1 cellular context compared by ENCODE assay signal in the genomic region with DNA sequence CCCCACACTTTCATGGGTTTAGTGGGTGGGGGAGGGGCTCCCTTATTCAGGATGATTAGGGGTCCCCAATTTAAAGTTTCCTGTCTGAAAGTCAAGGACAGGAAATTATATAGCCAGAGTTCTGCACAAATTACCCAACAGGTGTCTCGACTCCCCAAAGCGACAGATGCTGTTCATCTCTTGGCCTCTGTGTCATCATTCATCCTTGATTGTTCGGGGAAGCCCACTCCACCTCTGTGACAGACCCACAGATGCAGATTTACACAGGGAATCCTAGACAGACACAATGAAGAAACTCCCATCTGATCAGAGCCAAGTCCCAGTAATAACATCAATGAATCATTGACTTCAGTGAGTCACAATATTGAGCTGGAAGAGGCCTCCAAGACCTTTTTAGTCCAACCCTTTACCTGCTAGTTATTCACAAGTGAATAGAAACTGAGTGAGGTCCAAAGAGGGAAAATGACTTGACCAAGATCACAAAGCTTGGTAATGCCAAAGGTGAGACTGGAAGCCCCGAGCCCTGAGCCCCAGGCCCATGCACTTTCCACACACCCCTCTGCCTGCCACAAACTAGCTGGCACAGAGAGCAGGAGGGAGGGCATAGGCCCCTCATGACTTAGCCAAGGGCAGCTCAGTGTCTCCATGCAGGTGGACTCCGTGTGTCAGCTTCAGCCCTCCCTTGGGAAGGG.
TF ChIP-seq lines count a peak whose summit lies in the region.

No MANE protein-coding gene starts in this region.

TF ChIP-seq in SK-N-SH, 30 proteins besides CTCF, POLR2A, EP300 and RAD21 (continued from another document):
- TF ChIP-seq TAF1 (IDR thresholded peaks at IDR 0.05; ENCODE audit: borderline replicate concordance, low read depth, low read length) = no peak
- no peak for TF ChIP-seq FOXM1 (IDR thresholded peaks at IDR 0.05; ENCODE audit: low read depth)
- TF ChIP-seq JUND (IDR thresholded peaks at IDR 0.05) = no peak; the same call in 1 of the 2 replicates
- TF ChIP-seq, protein P1, sequence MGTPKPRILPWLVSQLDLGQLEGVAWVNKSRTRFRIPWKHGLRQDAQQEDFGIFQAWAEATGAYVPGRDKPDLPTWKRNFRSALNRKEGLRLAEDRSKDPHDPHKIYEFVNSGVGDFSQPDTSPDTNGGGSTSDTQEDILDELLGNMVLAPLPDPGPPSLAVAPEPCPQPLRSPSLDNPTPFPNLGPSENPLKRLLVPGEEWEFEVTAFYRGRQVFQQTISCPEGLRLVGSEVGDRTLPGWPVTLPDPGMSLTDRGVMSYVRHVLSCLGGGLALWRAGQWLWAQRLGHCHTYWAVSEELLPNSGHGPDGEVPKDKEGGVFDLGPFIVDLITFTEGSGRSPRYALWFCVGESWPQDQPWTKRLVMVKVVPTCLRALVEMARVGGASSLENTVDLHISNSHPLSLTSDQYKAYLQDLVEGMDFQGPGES (IDR thresholded peaks at IDR 0.05; ENCODE audit: low read depth, low read length) = no peak
- TF ChIP-seq FOXJ3 (CRISPR knock-in tag; IDR thresholded peaks at IDR 0.05) = no peak
- TF ChIP-seq SMC3 (IDR thresholded peaks at IDR 0.05; ENCODE audit: low read depth, low read length) = no peak
- no peak for TF ChIP-seq RFX5 (IDR thresholded peaks at IDR 0.05; ENCODE audit: low read length)
- TF ChIP-seq, protein P2, sequence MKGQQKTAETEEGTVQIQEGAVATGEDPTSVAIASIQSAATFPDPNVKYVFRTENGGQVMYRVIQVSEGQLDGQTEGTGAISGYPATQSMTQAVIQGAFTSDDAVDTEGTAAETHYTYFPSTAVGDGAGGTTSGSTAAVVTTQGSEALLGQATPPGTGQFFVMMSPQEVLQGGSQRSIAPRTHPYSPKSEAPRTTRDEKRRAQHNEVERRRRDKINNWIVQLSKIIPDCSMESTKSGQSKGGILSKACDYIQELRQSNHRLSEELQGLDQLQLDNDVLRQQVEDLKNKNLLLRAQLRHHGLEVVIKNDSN (IDR thresholded peaks at IDR 0.05; ENCODE audit: borderline replicate concordance, low read depth) = no peak
- TF ChIP-seq, protein P3, sequence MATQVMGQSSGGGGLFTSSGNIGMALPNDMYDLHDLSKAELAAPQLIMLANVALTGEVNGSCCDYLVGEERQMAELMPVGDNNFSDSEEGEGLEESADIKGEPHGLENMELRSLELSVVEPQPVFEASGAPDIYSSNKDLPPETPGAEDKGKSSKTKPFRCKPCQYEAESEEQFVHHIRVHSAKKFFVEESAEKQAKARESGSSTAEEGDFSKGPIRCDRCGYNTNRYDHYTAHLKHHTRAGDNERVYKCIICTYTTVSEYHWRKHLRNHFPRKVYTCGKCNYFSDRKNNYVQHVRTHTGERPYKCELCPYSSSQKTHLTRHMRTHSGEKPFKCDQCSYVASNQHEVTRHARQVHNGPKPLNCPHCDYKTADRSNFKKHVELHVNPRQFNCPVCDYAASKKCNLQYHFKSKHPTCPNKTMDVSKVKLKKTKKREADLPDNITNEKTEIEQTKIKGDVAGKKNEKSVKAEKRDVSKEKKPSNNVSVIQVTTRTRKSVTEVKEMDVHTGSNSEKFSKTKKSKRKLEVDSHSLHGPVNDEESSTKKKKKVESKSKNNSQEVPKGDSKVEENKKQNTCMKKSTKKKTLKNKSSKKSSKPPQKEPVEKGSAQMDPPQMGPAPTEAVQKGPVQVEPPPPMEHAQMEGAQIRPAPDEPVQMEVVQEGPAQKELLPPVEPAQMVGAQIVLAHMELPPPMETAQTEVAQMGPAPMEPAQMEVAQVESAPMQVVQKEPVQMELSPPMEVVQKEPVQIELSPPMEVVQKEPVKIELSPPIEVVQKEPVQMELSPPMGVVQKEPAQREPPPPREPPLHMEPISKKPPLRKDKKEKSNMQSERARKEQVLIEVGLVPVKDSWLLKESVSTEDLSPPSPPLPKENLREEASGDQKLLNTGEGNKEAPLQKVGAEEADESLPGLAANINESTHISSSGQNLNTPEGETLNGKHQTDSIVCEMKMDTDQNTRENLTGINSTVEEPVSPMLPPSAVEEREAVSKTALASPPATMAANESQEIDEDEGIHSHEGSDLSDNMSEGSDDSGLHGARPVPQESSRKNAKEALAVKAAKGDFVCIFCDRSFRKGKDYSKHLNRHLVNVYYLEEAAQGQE (IDR thresholded peaks at IDR 0.05; ENCODE audit: low read depth, low read length) = no peak
- no peak for TF ChIP-seq SIN3A (IDR thresholded peaks at IDR 0.05; ENCODE audit: borderline replicate concordance, low read depth, low read length)
- no peak; the same call in 1 of the 2 replicates for TF ChIP-seq POLR2AphosphoS5 (IDR thresholded peaks at IDR 0.05; ENCODE audit: low read depth, low read length)
- TF ChIP-seq RCOR1 (IDR thresholded peaks at IDR 0.05; ENCODE audit: low read length) = no peak
- TF ChIP-seq GATA2 (CRISPR knock-in tag; IDR thresholded peaks at IDR 0.05) = no peak
- TF ChIP-seq, protein P4, sequence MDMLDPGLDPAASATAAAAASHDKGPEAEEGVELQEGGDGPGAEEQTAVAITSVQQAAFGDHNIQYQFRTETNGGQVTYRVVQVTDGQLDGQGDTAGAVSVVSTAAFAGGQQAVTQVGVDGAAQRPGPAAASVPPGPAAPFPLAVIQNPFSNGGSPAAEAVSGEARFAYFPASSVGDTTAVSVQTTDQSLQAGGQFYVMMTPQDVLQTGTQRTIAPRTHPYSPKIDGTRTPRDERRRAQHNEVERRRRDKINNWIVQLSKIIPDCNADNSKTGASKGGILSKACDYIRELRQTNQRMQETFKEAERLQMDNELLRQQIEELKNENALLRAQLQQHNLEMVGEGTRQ (IDR thresholded peaks at IDR 0.05; ENCODE audit: borderline replicate concordance, low read depth, low read length) = no peak
- TF ChIP-seq NRF1 (IDR thresholded peaks at IDR 0.05; ENCODE audit: low read depth, low read length) = no peak
